ENCODE assay signal across 8 cellular contexts in genomic region chr6:112180095-112180820, GRCh38.
DNase-seq lines count a peak whose midpoint lies in the region; ATAC-seq, FAIRE-seq and TF ChIP-seq lines count a peak whose summit lies in the region.

No MANE protein-coding gene starts in this region.

- H3F3A ChIP-seq in MM.1S (ENCODE audit: insufficient read depth, low read length), result no peaks in the 10 kb centered on the region

- H2AK5ac ChIP-seq in H9 (ENCODE audit: insufficient read length, low read length), result no peak overlapping the region

- H3K27me3 ChIP-seq in H9 (ENCODE audit: insufficient read depth, low read length) (no peaks in the 10 kb centered on the region), MM.1S (replicated peaks; ENCODE audit: insufficient read depth, low read length) (no peaks in the 10 kb centered on the region), brain microvascular endothelial cell (replicated peaks) (no peaks in the 10 kb centered on the region)

- H3K4me1 ChIP-seq in H9 (ENCODE audit: insufficient read depth, low read length) (no peaks in the 10 kb centered on the region), MM.1S (ENCODE audit: low read length) (no peaks in the 10 kb centered on the region)

- H3K4me3 ChIP-seq in MM.1S (ENCODE audit: low read length) (no peak overlapping the region), brain microvascular endothelial cell (ENCODE audit: low read depth, low read length) (no peak overlapping the region)

- no peaks in the 10 kb centered on the region for H3K23me2 ChIP-seq in H9 (ENCODE audit: insufficient read length, low read depth, low read length, poor library complexity, severe bottlenecking)

- H3K36me3 Mint-ChIP-seq in activated CD8-positive, alpha-beta memory T cell treated with anti-CD3 and anti-CD28 coated beads, Interleukin-2, amount 10 ng/mL, durations not matched to agents 7 days and 5 days, result no peaks in the 10 kb centered on the region
- H3K36me3 Mint-ChIP-seq in H9 (ENCODE audit: insufficient read depth in 1 of 3, low read depth in 3 of 3), result no peaks in the 10 kb centered on the region

- no peak overlapping the region for H2BK20ac ChIP-seq in H9 (ENCODE audit: low read depth, low read length, poor library complexity, severe bottlenecking)

- H3K9me3 ChIP-seq in H9 (ENCODE audit: control insufficient read depth, low read depth, low read length) (no peaks in the 10 kb centered on the region), MM.1S (replicated peaks; ENCODE audit: insufficient read depth, low read length) (no peaks in the 10 kb centered on the region)

- no peak overlapping the region for H2BK15ac ChIP-seq in H9 (ENCODE audit: low read depth, low read length)

- H2AFZ ChIP-seq in H9 (ENCODE audit: low read length) (no peak overlapping the region), MM.1S (ENCODE audit: low read length) (no peak overlapping the region)

- H4K8ac ChIP-seq in H9 (replicated peaks; ENCODE audit: insufficient read length, low read depth, low read length), result no peak overlapping the region

- no CpG with 5 or more reads among the region's 6 CpGs for WGBS in H9 (ENCODE audit: extremely low coverage, insufficient read length, low lambda C conversion rate)

- peak; percentile 74 for ATAC-seq in activated CD8-positive, alpha-beta memory T cell treated with anti-CD3 and anti-CD28 coated beads, Interleukin-2, amount 10 ng/mL, durations not matched to agents 7 days and 5 days

- H3K79me2 ChIP-seq in H9 (ENCODE audit: insufficient read depth, low read length) (no peaks in the 10 kb centered on the region), MM.1S (ENCODE audit: low read length) (no peaks in the 10 kb centered on the region)

- CTCF ChIA-PET in activated CD8-positive, alpha-beta memory T cell treated with anti-CD3 and anti-CD28 coated beads, Interleukin-2, amount 10 ng/mL, durations not matched to agents 7 days and 5 days (lab: Charles Lee), result interaction anchor here (0.9 to 5.2 kb wide), 31 partner anchors 9 to 1679 kb away, joined by 3 to 95 read pairs (median 4); partner anchors contain the start of genes FAM229B, LAMA4 and TUBE1

- H3T11ph ChIP-seq in H9 (ENCODE audit: low read length), result no peak overlapping the region

- H3K27ac ChIP-seq in H9 (ENCODE audit: insufficient read length, low read depth, low read length) (no peak overlapping the region), MM.1S (ENCODE audit: low read length) (no peak overlapping the region), brain microvascular endothelial cell (no peak overlapping the region)

- H3K27ac Mint-ChIP-seq in activated CD8-positive, alpha-beta memory T cell treated with anti-CD3 and anti-CD28 coated beads, Interleukin-2, amount 10 ng/mL, durations not matched to agents 7 days and 5 days, result no peak overlapping the region
- no peak overlapping the region for H3K27ac Mint-ChIP-seq in H9

- H3K14ac ChIP-seq in H9 (ENCODE audit: insufficient read depth, low read length), result no peak overlapping the region

- FAIRE-seq in islet of Langerhans (lab: Jason Lieb, UNC), result peak; percentile 68

- no peak overlapping the region for H3K9ac ChIP-seq in H9 (ENCODE audit: extremely low read depth, insufficient read length, low read length)
- H3K9ac ChIP-seq in MM.1S (ENCODE audit: low read length), result no peak overlapping the region

- H4K20me1 ChIP-seq in H9 (ENCODE audit: control insufficient read depth, insufficient read depth, insufficient read length) (no peaks in the 10 kb centered on the region), MM.1S (ENCODE audit: insufficient read depth, low read length) (no peaks in the 10 kb centered on the region)

- H4K5ac ChIP-seq in H9 (ENCODE audit: insufficient read length, low read depth, low read length), result no peak overlapping the region

- peaks cover 3% of the 10 kb centered on the region for H3K4me1 Mint-ChIP-seq in activated CD8-positive, alpha-beta memory T cell treated with anti-CD3 and anti-CD28 coated beads, Interleukin-2, amount 10 ng/mL, durations not matched to agents 7 days and 5 days
- no peaks in the 10 kb centered on the region for H3K4me1 Mint-ChIP-seq in H9

- H3K36me3 ChIP-seq in MM.1S (replicated peaks; ENCODE audit: insufficient read depth, low read length) (no peaks in the 10 kb centered on the region), brain microvascular endothelial cell (replicated peaks) (peaks cover 26% of the 10 kb centered on the region)

- TF ChIP-seq CTCF in H9 (conservative IDR thresholded peaks at IDR 0.05) (peak; percentile 87), MM.1S (IDR thresholded peaks at IDR 0.05; ENCODE audit: low read length) (peak; percentile 66), brain microvascular endothelial cell (IDR thresholded peaks at IDR 0.05; ENCODE audit: low read depth, low read length, missing control alignments) (peak; percentile 54)

- no peaks in the 10 kb centered on the region for H3K9me2 ChIP-seq in MM.1S (replicated peaks; ENCODE audit: insufficient read depth, low read length)

- H3K27me3 Mint-ChIP-seq in activated CD8-positive, alpha-beta memory T cell treated with anti-CD3 and anti-CD28 coated beads, Interleukin-2, amount 10 ng/mL, durations not matched to agents 7 days and 5 days, result peaks cover 71% of the 10 kb centered on the region
- H3K27me3 Mint-ChIP-seq in H9 (ENCODE audit: low read depth), result peaks cover 3% of the 10 kb centered on the region

- no peaks in the 10 kb centered on the region for H3K79me1 ChIP-seq in H9 (ENCODE audit: insufficient read depth, low read depth, low read length, poor library complexity, severe bottlenecking)

- no peak overlapping the region for H2BK120ac ChIP-seq in H9 (ENCODE audit: low read depth, low read length, poor library complexity, severe bottlenecking)

- H3K18ac ChIP-seq in H9 (ENCODE audit: insufficient read length, low read depth, low read length), result no peak overlapping the region

- H3K4me2 ChIP-seq in H9 (ENCODE audit: insufficient read depth, insufficient read length, low read length) (no peak overlapping the region), MM.1S (ENCODE audit: low read depth, low read length) (no peak overlapping the region)

- H2BK5ac ChIP-seq in H9 (ENCODE audit: insufficient read length, low read length), result no peak overlapping the region

- no peak overlapping the region for H3K4me3 Mint-ChIP-seq in activated CD8-positive, alpha-beta memory T cell treated with anti-CD3 and anti-CD28 coated beads, Interleukin-2, amount 10 ng/mL, durations not matched to agents 7 days and 5 days
- no peak overlapping the region for H3K4me3 Mint-ChIP-seq in H9

- no peak overlapping the region for H3K23ac ChIP-seq in H9 (ENCODE audit: insufficient read length, low read depth, low read length)

- H3K9me3 Mint-ChIP-seq in activated CD8-positive, alpha-beta memory T cell treated with anti-CD3 and anti-CD28 coated beads, Interleukin-2, amount 10 ng/mL, durations not matched to agents 7 days and 5 days (ENCODE audit: low read depth), result no peaks in the 10 kb centered on the region
- H3K9me3 Mint-ChIP-seq in H9, result no peaks in the 10 kb centered on the region

- DNase-seq in activated CD8-positive, alpha-beta memory T cell treated with anti-CD3 and anti-CD28 coated beads, Interleukin-2, amount 10 ng/mL, durations not matched to agents 7 days and 5 days, result peak; percentile 56
- DNase-seq in activated CD8-positive, alpha-beta memory T cell treated with anti-CD3 and anti-CD28 coated beads, Interleukin-2, amount 50 U/mL, for 48 hours, result no peak
- DNase-seq in H9, result no peak
- DNase-seq in MM.1S, result peak; percentile 67
- DNase-seq in RPMI7951 (ENCODE audit: low read depth), result peak; percentile 83
- DNase-seq in brain microvascular endothelial cell, result no peak
- DNase-seq in stimulated activated CD4-positive, alpha-beta T cell treated with anti-CD3 and anti-CD28 coated beads, TNF-alpha, amount 100 ng/mL, for 48 hours (ENCODE audit: low read depth in 3 of 3), result peak in 2 of 3 donors; percentile 15 to 64

- in situ Hi-C loops in brain microvascular endothelial cell (cut with HindIII; ENCODE audit: low pct_ligation_motif_present, low sequenced_read_pairs), result no loop called here

- H4K91ac ChIP-seq in H9 (ENCODE audit: insufficient read length, low read depth, low read length), result no peak overlapping the region

- no peak overlapping the region for H3K4ac ChIP-seq in H9 (ENCODE audit: low read depth, low read length)

- no peak overlapping the region for H2BK12ac ChIP-seq in H9 (ENCODE audit: insufficient read length, low read depth, low read length)

- no peak overlapping the region for H3K56ac ChIP-seq in H9 (ENCODE audit: insufficient read length, low read depth, low read length)

Comparison
In these comparisons a context has a peak if more than half of its experiments do, and no peak if none do; other contexts are left out.
1. DNase-seq: peak in activated CD8-positive, alpha-beta memory T cell treated with anti-CD3 and anti-CD28 coated beads, Interleukin-2, amount 10 ng/mL, durations not matched to agents 7 days and 5 days (single experiment), MM.1S (single experiment), RPMI7951 (single experiment) and stimulated activated CD4-positive, alpha-beta T cell treated with anti-CD3 and anti-CD28 coated beads, TNF-alpha, amount 100 ng/mL, for 48 hours (2 of 3); none in activated CD8-positive, alpha-beta memory T cell treated with anti-CD3 and anti-CD28 coated beads, Interleukin-2, amount 50 U/mL, for 48 hours (single experiment), H9 (single experiment) and brain microvascular endothelial cell (single experiment).
2. Peak in every context shown above with its lines, with median percentiles within 50 percentile points of each other: CTCF ChIP-seq.